9 cellular contexts compared by ENCODE assay signal in the genomic region with DNA sequence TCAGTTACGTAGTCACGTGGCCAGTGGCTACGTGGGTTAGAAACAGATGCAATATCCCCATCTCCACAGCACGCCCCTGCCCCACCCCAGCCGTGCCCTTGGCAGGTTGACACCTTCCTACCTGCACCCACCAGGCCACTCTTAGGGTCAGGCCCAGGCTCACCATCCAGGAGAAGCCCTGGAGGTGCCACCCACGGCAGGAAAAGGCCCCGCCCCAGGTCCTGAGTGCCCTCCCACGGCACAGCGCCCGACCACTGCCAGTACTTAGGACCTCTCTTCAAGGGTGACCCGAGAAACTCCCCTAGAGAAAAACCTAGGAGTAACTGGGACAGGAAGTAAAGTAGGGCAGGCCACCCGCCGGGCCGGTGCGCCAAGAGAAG. TPM values are rescaled to one million over a fixed set of nuclear protein-coding genes. Genes with fewer than 3 reads are reported as not detected.
DNase-seq lines count a peak whose midpoint lies in the region; ATAC-seq and TF ChIP-seq lines count a peak whose summit lies in the region.
"Had no signal": no experiment of that assay in that cellular context is flagged by ENCODE, and none has a peak within 500 bp of the region (broad histone marks: within the 10 kb centered on the region; RNA-seq: fewer than 3 reads in every experiment).

No MANE protein-coding gene starts in this region.

- TF ChIP-seq CTCF in esophagus muscularis mucosa (IDR thresholded peaks at IDR 0.05): no peak

- no peak for TF ChIP-seq EP300 in esophagus muscularis mucosa (IDR thresholded peaks at IDR 0.05)

- H3K27me3 ChIP-seq in esophagus muscularis mucosa (no peaks in the 10 kb centered on the region), skeletal muscle satellite cell (ENCODE audit: control insufficient read depth, insufficient read depth, low read length) (no peaks in the 10 kb centered on the region)

- DNase-seq in RKO (ENCODE audit: low spot score) (peak; percentile 32), esophagus muscularis mucosa (ENCODE audit: extremely low spot score) (no peak), H4 (ENCODE audit: low spot score) (no peak), kidney glomerular epithelial cell (lab: John Stamatoyannopoulos, UW) (no peak)
- DNase-seq: NCI-H1436 treated with DMSO at 0.1 percent for 48 hours had no signal

- no peak for ATAC-seq in HG03520 (IDR thresholded peaks at IDR 0.05; ENCODE audit: unreplicated experiment)
- ATAC-seq in HG03025 (IDR thresholded peaks at IDR 0.05; ENCODE audit: low FRiP score, unreplicated experiment): no peak

- H3K27ac ChIP-seq in esophagus muscularis mucosa (replicated peaks in 1 of 4): peak overlapping the region; percentile 88 to 97 (median 94)

- TF ChIP-seq POLR2A in GM18951 (IDR thresholded peaks at IDR 0.05; ENCODE audit: extremely low read depth, insufficient read depth, insufficient read length) (peak; percentile 10), esophagus muscularis mucosa (IDR thresholded peaks at IDR 0.05; ENCODE audit: low read depth) (no peak)

- H3K36me3 ChIP-seq in esophagus muscularis mucosa (peaks cover 34 to 60% (median 57%) of the 10 kb centered on the region in 4 donors), skeletal muscle satellite cell (ENCODE audit: insufficient read depth, low read length) (peaks cover 49% of the 10 kb centered on the region)

- peak overlapping the region; percentile 82 for H3K9ac ChIP-seq in skeletal muscle satellite cell (ENCODE audit: low read depth, low read length)

- peak overlapping the region; percentile 79 to 97 (median 87) for H3K4me3 ChIP-seq in esophagus muscularis mucosa
- H3K4me3 ChIP-seq in skeletal muscle satellite cell (ENCODE audit: low read length): peak overlapping the region; percentile 95

- intact Hi-C loops in esophagus muscularis mucosa (cut with DNase I): loop anchor here (5.0 kb wide), 1 partner anchor 154 kb away; a partner anchor contains a TSS

- H3K4me2 ChIP-seq in skeletal muscle satellite cell (ENCODE audit: low read length): peak overlapping the region; percentile 96

- in situ Hi-C loops in GM18951 (cut with MboI; ENCODE audit: low sequenced_read_pairs, unreplicated experiment): no loop called here

- H3K4me1 ChIP-seq in esophagus muscularis mucosa (peaks cover 28 to 48% (median 36%) of the 10 kb centered on the region in 4 donors), skeletal muscle satellite cell (ENCODE audit: control insufficient read depth, insufficient read depth, low read length) (peaks cover 15% of the 10 kb centered on the region)

- WGBS in esophagus muscularis mucosa: 54% methylated on average over 15 of the region's 15 CpGs

- H3K9me3 ChIP-seq in esophagus muscularis mucosa: no peaks in the 10 kb centered on the region
- H3K9me3 ChIP-seq in skeletal muscle satellite cell (replicated peaks; ENCODE audit: low read length): no peaks in the 10 kb centered on the region

RNA-seq across cellular contexts. Expression of a gene that starts 1.5 kb away (rescaled TPM):
- 10 to 100 TPM; 11.2 to 24.3 (median 11.9) TPM for total RNA-seq in esophagus muscularis mucosa
- 7.0 and 7.9 TPM in 2 replicates for total RNA-seq in skeletal muscle satellite cell (2012; rRNA removed)
- total RNA-seq in H4 (2014; rRNA removed; shearing (Covaris generic)): 10.7 and 14.2 TPM in 2 replicates

RNA-seq across cellular contexts. Expression of a gene that starts 7.5 kb away (rescaled TPM):
- 10 to 100 TPM; 52.3 to 64.9 (median 60.1) TPM for total RNA-seq in esophagus muscularis mucosa
- total RNA-seq in skeletal muscle satellite cell (2012; rRNA removed): 79.1 and 85.8 TPM in 2 replicates
- 85.3 and 97.7 TPM in 2 replicates for total RNA-seq in H4 (2014; rRNA removed; shearing (Covaris generic))

RNA-seq across cellular contexts. Expression of a gene that starts 19.1 kb away (rescaled TPM):
- 100 to 1,000 TPM; 238 to 392 (median 346) TPM for total RNA-seq in esophagus muscularis mucosa
- 287 and 370 TPM in 2 replicates for total RNA-seq in skeletal muscle satellite cell (2012; rRNA removed)
- 102 and 167 TPM in 2 replicates for total RNA-seq in H4 (2014; rRNA removed; shearing (Covaris generic))

RNA-seq across cellular contexts. Expression of a gene that starts 38.5 kb away (rescaled TPM):
- total RNA-seq in esophagus muscularis mucosa: 100 to 1,000 TPM; 292 to 354 (median 305) TPM
- total RNA-seq in skeletal muscle satellite cell (2012; rRNA removed): 470 and 540 TPM in 2 replicates
- 185 and 196 TPM in 2 replicates for total RNA-seq in H4 (2014; rRNA removed; shearing (Covaris generic))

RNA-seq across cellular contexts. Expression of a gene that starts 48.1 kb away (rescaled TPM):
- total RNA-seq in esophagus muscularis mucosa: 10 to 100 TPM in 1 of 4 donors, 1 to 10 TPM in 3; 6.0 to 11.3 (median 7.8) TPM
- 1.3 and 1.5 TPM in 2 replicates for total RNA-seq in skeletal muscle satellite cell (2012; rRNA removed)
- 0.06 TPM in 1 of 2 replicates, not detected in the other for total RNA-seq in H4 (2014; rRNA removed; shearing (Covaris generic))
